ENCODE assay signal across 1 cellular context in the genomic region with DNA sequence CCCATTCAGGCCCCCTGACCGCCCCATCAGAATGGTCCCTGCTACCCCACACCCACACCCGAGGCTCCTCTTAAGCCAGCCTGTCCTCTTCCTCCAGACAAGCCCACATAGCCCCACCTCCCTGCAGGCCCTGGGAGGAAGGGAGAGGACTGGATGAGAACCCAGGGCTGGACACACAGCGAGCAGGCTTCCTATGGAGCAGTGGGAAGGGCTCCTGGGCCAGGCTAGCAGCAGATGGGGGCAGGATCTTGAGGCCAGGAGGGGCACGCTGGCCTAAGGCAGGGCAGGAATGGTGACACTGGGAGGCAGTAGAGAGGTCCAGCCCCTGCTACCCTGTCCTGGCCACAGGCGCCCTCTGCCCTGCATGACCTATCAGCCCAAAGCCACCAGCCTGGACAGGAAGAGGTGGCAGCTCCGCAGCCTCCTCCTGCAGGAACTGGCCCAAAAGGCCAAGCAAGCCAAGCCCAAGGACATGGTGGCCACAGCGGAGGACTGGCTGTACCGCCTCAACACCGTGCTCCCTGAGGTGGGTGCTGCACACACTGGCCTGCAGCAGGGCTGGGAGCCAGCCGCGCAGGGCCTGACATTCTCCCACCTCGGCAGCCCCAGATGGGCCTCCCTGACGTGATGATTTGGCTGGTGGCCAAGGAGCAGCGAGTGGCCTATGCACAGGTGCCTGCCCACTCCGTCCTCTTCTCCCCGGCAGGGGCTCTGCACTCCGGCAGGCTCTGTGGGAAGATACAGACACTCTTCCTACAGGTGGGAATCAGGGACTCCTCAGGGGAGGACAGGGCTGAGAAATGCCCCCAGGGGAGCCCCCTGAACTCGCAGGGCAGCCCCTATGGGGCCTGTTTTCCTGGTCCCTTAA.
TF ChIP-seq lines count a peak whose summit lies in the region.

No MANE protein-coding gene starts in this region.

TF ChIP-seq in GM23338, 12 proteins besides CTCF, POLR2A, EP300 and RAD21 (continued from another document):
- TF ChIP-seq, protein P1, sequence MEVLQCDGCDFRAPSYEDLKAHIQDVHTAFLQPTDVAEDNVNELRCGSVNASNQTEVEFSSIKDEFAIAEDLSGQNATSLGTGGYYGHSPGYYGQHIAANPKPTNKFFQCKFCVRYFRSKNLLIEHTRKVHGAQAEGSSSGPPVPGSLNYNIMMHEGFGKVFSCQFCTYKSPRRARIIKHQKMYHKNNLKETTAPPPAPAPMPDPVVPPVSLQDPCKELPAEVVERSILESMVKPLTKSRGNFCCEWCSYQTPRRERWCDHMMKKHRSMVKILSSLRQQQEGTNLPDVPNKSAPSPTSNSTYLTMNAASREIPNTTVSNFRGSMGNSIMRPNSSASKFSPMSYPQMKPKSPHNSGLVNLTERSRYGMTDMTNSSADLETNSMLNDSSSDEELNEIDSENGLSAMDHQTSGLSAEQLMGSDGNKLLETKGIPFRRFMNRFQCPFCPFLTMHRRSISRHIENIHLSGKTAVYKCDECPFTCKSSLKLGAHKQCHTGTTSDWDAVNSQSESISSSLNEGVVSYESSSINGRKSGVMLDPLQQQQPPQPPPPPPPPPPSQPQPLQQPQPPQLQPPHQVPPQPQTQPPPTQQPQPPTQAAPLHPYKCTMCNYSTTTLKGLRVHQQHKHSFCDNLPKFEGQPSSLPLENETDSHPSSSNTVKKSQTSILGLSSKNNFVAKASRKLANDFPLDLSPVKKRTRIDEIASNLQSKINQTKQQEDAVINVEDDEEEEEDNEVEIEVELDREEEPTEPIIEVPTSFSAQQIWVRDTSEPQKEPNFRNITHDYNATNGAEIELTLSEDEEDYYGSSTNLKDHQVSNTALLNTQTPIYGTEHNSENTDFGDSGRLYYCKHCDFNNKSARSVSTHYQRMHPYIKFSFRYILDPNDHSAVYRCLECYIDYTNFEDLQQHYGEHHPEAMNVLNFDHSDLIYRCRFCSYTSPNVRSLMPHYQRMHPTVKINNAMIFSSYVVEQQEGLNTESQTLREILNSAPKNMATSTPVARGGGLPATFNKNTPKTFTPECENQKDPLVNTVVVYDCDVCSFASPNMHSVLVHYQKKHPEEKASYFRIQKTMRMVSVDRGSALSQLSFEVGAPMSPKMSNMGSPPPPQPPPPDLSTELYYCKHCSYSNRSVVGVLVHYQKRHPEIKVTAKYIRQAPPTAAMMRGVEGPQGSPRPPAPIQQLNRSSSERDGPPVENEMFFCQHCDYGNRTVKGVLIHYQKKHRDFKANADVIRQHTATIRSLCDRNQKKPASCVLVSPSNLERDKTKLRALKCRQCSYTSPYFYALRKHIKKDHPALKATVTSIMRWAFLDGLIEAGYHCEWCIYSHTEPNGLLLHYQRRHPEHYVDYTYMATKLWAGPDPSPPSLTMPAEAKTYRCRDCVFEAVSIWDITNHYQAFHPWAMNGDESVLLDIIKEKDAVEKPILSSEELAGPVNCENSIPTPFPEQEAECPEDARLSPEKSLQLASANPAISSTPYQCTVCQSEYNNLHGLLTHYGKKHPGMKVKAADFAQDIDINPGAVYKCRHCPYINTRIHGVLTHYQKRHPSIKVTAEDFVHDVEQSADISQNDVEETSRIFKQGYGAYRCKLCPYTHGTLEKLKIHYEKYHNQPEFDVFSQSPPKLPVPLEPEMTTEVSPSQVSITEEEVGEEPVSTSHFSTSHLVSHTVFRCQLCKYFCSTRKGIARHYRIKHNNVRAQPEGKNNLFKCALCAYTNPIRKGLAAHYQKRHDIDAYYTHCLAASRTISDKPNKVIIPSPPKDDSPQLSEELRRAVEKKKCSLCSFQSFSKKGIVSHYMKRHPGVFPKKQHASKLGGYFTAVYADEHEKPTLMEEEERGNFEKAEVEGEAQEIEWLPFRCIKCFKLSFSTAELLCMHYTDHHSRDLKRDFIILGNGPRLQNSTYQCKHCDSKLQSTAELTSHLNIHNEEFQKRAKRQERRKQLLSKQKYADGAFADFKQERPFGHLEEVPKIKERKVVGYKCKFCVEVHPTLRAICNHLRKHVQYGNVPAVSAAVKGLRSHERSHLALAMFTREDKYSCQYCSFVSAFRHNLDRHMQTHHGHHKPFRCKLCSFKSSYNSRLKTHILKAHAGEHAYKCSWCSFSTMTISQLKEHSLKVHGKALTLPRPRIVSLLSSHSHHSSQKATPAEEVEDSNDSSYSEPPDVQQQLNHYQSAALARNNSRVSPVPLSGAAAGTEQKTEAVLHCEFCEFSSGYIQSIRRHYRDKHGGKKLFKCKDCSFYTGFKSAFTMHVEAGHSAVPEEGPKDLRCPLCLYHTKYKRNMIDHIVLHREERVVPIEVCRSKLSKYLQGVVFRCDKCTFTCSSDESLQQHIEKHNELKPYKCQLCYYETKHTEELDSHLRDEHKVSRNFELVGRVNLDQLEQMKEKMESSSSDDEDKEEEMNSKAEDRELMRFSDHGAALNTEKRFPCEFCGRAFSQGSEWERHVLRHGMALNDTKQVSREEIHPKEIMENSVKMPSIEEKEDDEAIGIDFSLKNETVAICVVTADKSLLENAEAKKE (CRISPR knock-in tag; IDR thresholded peaks at IDR 0.05), result no peak
- TF ChIP-seq CREB1 (CRISPR knock-in tag; IDR thresholded peaks at IDR 0.05; ENCODE audit: low read depth) (no peak), EZH2phosphoT487 (IDR thresholded peaks at IDR 0.05; ENCODE audit: unreplicated experiment) (no peak), POLR2AphosphoS5 (IDR thresholded peaks at IDR 0.05; ENCODE audit: low read depth) (no peak), EZH2 (IDR thresholded peaks at IDR 0.05; ENCODE audit: low read depth, unreplicated experiment) (no peak)
